Comparison of ENCODE assay signal across 19 cellular contexts in genomic region chr13:90281709-90282108, GRCh38.
A peak's percentile ranks its signal among the peaks of the same experiment; 100 is the strongest.
DNase-seq lines count a peak whose midpoint lies in the region; ATAC-seq and TF ChIP-seq lines count a peak whose summit lies in the region.
"Had no signal": no experiment of that assay in that cellular context is flagged by ENCODE, and none has a peak within 500 bp of the region (broad histone marks: within the 10 kb centered on the region; RNA-seq: fewer than 3 reads in every experiment).

No MANE protein-coding gene starts in this region.

- TF ChIP-seq CTCF in MCF 10A (IDR thresholded peaks at IDR 0.05; ENCODE audit: unreplicated experiment) (no peak), mammary epithelial cell (conservative IDR thresholded peaks at IDR 0.05 in 1 of 2, IDR thresholded peaks at IDR 0.05 in 1 of 2; ENCODE audit: extremely low read depth in 1 of 2, insufficient read depth in 1 of 2, low read depth in 1 of 2, low read length in 2 of 2) (no peak), left ventricle myocardium inferior (IDR thresholded peaks at IDR 0.05; ENCODE audit: borderline replicate concordance) (no peak)

- no peak for ATAC-seq in GM18861 (IDR thresholded peaks at IDR 0.05; ENCODE audit: unreplicated experiment)
- ATAC-seq: CD8-positive, alpha-beta T cell; K562; T-cell had no signal

- H3K4me2 ChIP-seq in mammary epithelial cell (ENCODE audit: insufficient read depth, low read depth, low read length) = no peak overlapping the region
- H3K4me2 ChIP-seq: BLaER1 treated with 17β-estradiol and CSF1 and Interleukin-3, amounts not matched to agents 10 nM and 100 nM had no signal

- H3K27me3 ChIP-seq in mammary epithelial cell (ENCODE audit: insufficient read depth, low read length) = no peaks in the 10 kb centered on the region
- H3K27me3 ChIP-seq in left ventricle myocardium inferior (ENCODE audit: low read depth) = no peaks in the 10 kb centered on the region
- H3K27me3 ChIP-seq: BLaER1 treated with 17β-estradiol and CSF1 and Interleukin-3, amounts not matched to agents 10 nM and 100 nM had no signal

- intact Hi-C loops in MCF 10A (cut with micrococcal nuclease) (no loop called here), mammary epithelial cell (cut with micrococcal nuclease) (no loop called here), left ventricle myocardium inferior (cut with micrococcal nuclease) (no loop called here)

- H3K27ac ChIP-seq in mammary epithelial cell (ENCODE audit: insufficient read depth, low read depth, low read length) (no peak overlapping the region), left ventricle myocardium inferior (replicated peaks) (no peak overlapping the region)
- H3K27ac ChIP-seq: BLaER1 treated with 17β-estradiol and CSF1 and Interleukin-3, amounts not matched to agents 10 nM and 100 nM; RWPE1 had no signal

- H3K27me3 Mint-ChIP-seq in MCF 10A (ENCODE audit: insufficient read depth, unreplicated experiment) = no peaks in the 10 kb centered on the region
- H3K27me3 Mint-ChIP-seq: T-cell had no signal

- in situ Hi-C loops in mammary epithelial cell (cut with MboI; ENCODE audit: low sequenced_read_pairs in 2 of 2) = no loop called here
- in situ Hi-C loops in SK-MEL-5 (cut with HindIII; ENCODE audit: low pct_unique_long_range_greater_than_20kb, low sequenced_read_pairs) = no loop called here

- no peak overlapping the region for H2AFZ ChIP-seq in mammary epithelial cell (ENCODE audit: low read depth, low read length)

- H3K9me3 ChIP-seq in mammary epithelial cell (replicated peaks; ENCODE audit: insufficient read depth, low read length) (no peaks in the 10 kb centered on the region), left ventricle myocardium inferior (replicated peaks) (no peaks in the 10 kb centered on the region)
- H3K9me3 ChIP-seq: BLaER1 treated with 17β-estradiol and CSF1 and Interleukin-3, amounts not matched to agents 10 nM and 100 nM had no signal

- CTCF ChIA-PET in MCF 10A (lab: Yijun Ruan, JAX) = interaction anchor here (1.2 kb wide), 1 partner anchor 321 kb away, joined by 3 read pairs; no protein-coding TSS in a partner anchor
- CTCF ChIA-PET in mammary epithelial cell (lab: Charles Lee; ENCODE audit: low non-redundant PET) = no interaction called here

- no peaks in the 10 kb centered on the region for H3K36me3 ChIP-seq in mammary epithelial cell (ENCODE audit: insufficient read depth, low read length)
- no peaks in the 10 kb centered on the region for H3K36me3 ChIP-seq in left ventricle myocardium inferior
- H3K36me3 ChIP-seq: BLaER1 treated with 17β-estradiol and CSF1 and Interleukin-3, amounts not matched to agents 10 nM and 100 nM had no signal

- BruUV-seq in MCF 10A (replicated peaks; lab: Mats Ljungman, UMichigan) (no TSS peak), mammary epithelial cell (replicated peaks; lab: Mats Ljungman, UMichigan) (no TSS peak)

- H3K79me2 ChIP-seq in mammary epithelial cell (ENCODE audit: insufficient read depth, low read length) = no peaks in the 10 kb centered on the region

- DNase-seq in NCI-H1092 treated with DMSO at 0.1 percent for 48 hours (lab: John Stamatoyannopoulos, UW) = peak; percentile 3
- no peak for DNase-seq in NCI-H1092 (lab: John Stamatoyannopoulos, UW)
- peak; percentile 38 for DNase-seq in MCF 10A (ENCODE audit: unreplicated experiment)
- no peak for DNase-seq in mammary epithelial cell
- DNase-seq in SK-MEL-5 (ENCODE audit: low read depth, low spot score) = peak; percentile 54
- no peak for DNase-seq in left ventricle myocardium inferior
- no peak for DNase-seq in CD1c-positive myeloid dendritic cell (ENCODE audit: extremely low spot score)
- DNase-seq: 8988T; CD8-positive, alpha-beta T cell; DMS79; H9; HFFc6; NCI-H524 treated with DMSO at 0.1 percent for 48 hours; T-cell had no signal

- H3K4me3 Mint-ChIP-seq in MCF 10A (ENCODE audit: unreplicated experiment) = no peak overlapping the region
- H3K4me3 Mint-ChIP-seq: CD8-positive, alpha-beta T cell; H9; HFFc6; T-cell; T-helper 2 cell treated with Interferon-gamma antibody and Interleukin-4, amounts not matched to agents 5 μg/mL and 100 μg/mL, for 36 hours had no signal

- H3K9me3 Mint-ChIP-seq in MCF 10A (ENCODE audit: unreplicated experiment) = no peaks in the 10 kb centered on the region
- H3K9me3 Mint-ChIP-seq: H9, HFFc6 had no signal

- H3K4me3 ChIP-seq in mammary epithelial cell (replicated peaks in 1 of 3; ENCODE audit: insufficient read depth in 1 of 3, low read depth in 2 of 3, low read length in 3 of 3) (no peak overlapping the region), left ventricle myocardium inferior (no peak overlapping the region)
- H3K4me3 ChIP-seq: BLaER1 treated with 17β-estradiol and CSF1 and Interleukin-3, amounts not matched to agents 10 nM and 100 nM; K562 had no signal

- H3K4me1 Mint-ChIP-seq in MCF 10A (ENCODE audit: insufficient read depth, unreplicated experiment) = no peaks in the 10 kb centered on the region
- H3K4me1 Mint-ChIP-seq: H9, T-cell had no signal

- POLR2A ChIA-PET in MCF 10A (lab: Yijun Ruan, JAX) = no interaction called here

- no peak overlapping the region for H3K27ac Mint-ChIP-seq in MCF 10A (ENCODE audit: low read depth, unreplicated experiment)
- H3K27ac Mint-ChIP-seq: CD8-positive, alpha-beta T cell; H9; HFFc6; T-cell; T-helper 2 cell treated with Interferon-gamma antibody and Interleukin-4, amounts not matched to agents 5 μg/mL and 100 μg/mL, for 36 hours had no signal

- dilution Hi-C loops in mammary epithelial cell (cut with HindIII; ENCODE audit: low sequenced_read_pairs) = no loop called here

- H4K20me1 ChIP-seq in mammary epithelial cell (ENCODE audit: insufficient read depth, low read length) = no peaks in the 10 kb centered on the region
- H4K20me1 ChIP-seq: BLaER1 treated with 17β-estradiol and CSF1 and Interleukin-3, amounts not matched to agents 10 nM and 100 nM had no signal

- H3K36me3 Mint-ChIP-seq in MCF 10A (ENCODE audit: insufficient read depth, unreplicated experiment) = no peaks in the 10 kb centered on the region
- H3K36me3 Mint-ChIP-seq: CD8-positive, alpha-beta T cell; T-cell had no signal

- no peaks in the 10 kb centered on the region for H3K4me1 ChIP-seq in mammary epithelial cell (ENCODE audit: insufficient read depth, low read length)
- peaks cover 2% of the 10 kb centered on the region for H3K4me1 ChIP-seq in left ventricle myocardium inferior
- H3K4me1 ChIP-seq: BLaER1 treated with 17β-estradiol and CSF1 and Interleukin-3, amounts not matched to agents 10 nM and 100 nM had no signal

- H3K9ac ChIP-seq in mammary epithelial cell (ENCODE audit: insufficient read depth, low read length) = no peak overlapping the region
- H3K9ac ChIP-seq: BLaER1 treated with 17β-estradiol and CSF1 and Interleukin-3, amounts not matched to agents 10 nM and 100 nM had no signal

Comparison
In these comparisons a context has a peak if more than half of its experiments do, and no peak if none do; other contexts are left out.
1. DNase-seq: peak in NCI-H1092 treated with DMSO at 0.1 percent for 48 hours (single experiment), MCF 10A (single experiment) and SK-MEL-5 (single experiment); none in NCI-H1092 (single experiment), mammary epithelial cell (single experiment), left ventricle myocardium inferior (single experiment) and CD1c-positive myeloid dendritic cell (single experiment).